10 cellular contexts compared by ENCODE assay signal in genomic region chr10:80382989-80383388, GRCh38. TPM values are rescaled to one million over a fixed set of nuclear protein-coding genes. Genes with fewer than 3 reads are reported as not detected.
DNase-seq lines count a peak whose midpoint lies in the region; ATAC-seq and TF ChIP-seq lines count a peak whose summit lies in the region.
"Had no signal": no experiment of that assay in that cellular context is flagged by ENCODE, and none has a peak within 500 bp of the region (broad histone marks: within the 10 kb centered on the region; RNA-seq: fewer than 3 reads in every experiment).

No MANE protein-coding gene starts in this region.

- TF ChIP-seq POLR2A in esophagus squamous epithelium (IDR thresholded peaks at IDR 0.05): no peak

- no peak overlapping the region for H3K4me3 ChIP-seq in esophagus squamous epithelium

- H3K27me3 Mint-ChIP-seq in activated CD8-positive, alpha-beta T cell treated with anti-CD3 and anti-CD28 coated beads for 36 hours: no peaks in the 10 kb centered on the region
- H3K27me3 Mint-ChIP-seq in osteocyte (ENCODE audit: unreplicated experiment): peaks cover 23% of the 10 kb centered on the region

- DNase-seq in NCI-H1417 (lab: John Stamatoyannopoulos, UW) (peak in 2 of 3 experiments; percentile 0 to 31), NCI-H1417 treated with DMSO at 0.1 percent for 48 hours (lab: John Stamatoyannopoulos, UW) (no peak), NCI-H146 treated with DMSO at 0.1 percent for 48 hours (lab: John Stamatoyannopoulos, UW; ENCODE audit: unreplicated experiment) (peak; percentile 28), esophagus squamous epithelium (lab: John Stamatoyannopoulos, UW) (no peak), osteocyte (ENCODE audit: extremely low spot score, unreplicated experiment) (no peak), putamen (ENCODE audit: low spot score) (no peak)
- DNase-seq in activated CD8-positive, alpha-beta T cell treated with anti-CD3 and anti-CD28 coated beads for 36 hours: peak; percentile 73

- peak; percentile 74 for TF ChIP-seq CTCF in activated CD8-positive, alpha-beta T cell treated with anti-CD3 and anti-CD28 coated beads for 36 hours (IDR thresholded peaks at IDR 0.05)
- peak in 5 of 6 experiments; percentile 44 to 73 (median 60) for TF ChIP-seq CTCF in esophagus squamous epithelium (IDR thresholded peaks at IDR 0.05)
- TF ChIP-seq CTCF in osteocyte (IDR thresholded peaks at IDR 0.05): peak; percentile 87

- peak; percentile 80 for ATAC-seq in GM21717 (IDR thresholded peaks at IDR 0.05; ENCODE audit: unreplicated experiment)
- ATAC-seq in activated CD8-positive, alpha-beta T cell treated with anti-CD3 and anti-CD28 coated beads for 36 hours: peak; percentile 64

- no peaks in the 10 kb centered on the region for H3K9me3 Mint-ChIP-seq in activated CD8-positive, alpha-beta T cell treated with anti-CD3 and anti-CD28 coated beads for 36 hours
- H3K9me3 Mint-ChIP-seq in osteocyte (ENCODE audit: unreplicated experiment): no peaks in the 10 kb centered on the region
- H3K9me3 Mint-ChIP-seq: central memory CD8-positive, alpha-beta T cell had no signal

- POLR2A ChIA-PET in activated CD8-positive, alpha-beta T cell treated with anti-CD3 and anti-CD28 coated beads for 36 hours (lab: Charles Lee): interaction anchor here (1.2 kb wide), 1 partner anchor 32 kb away, joined by 3 read pairs; no protein-coding TSS in a partner anchor

- H3K27ac ChIP-seq in esophagus squamous epithelium: no peak overlapping the region

- H3K36me3 Mint-ChIP-seq in activated CD8-positive, alpha-beta T cell treated with anti-CD3 and anti-CD28 coated beads for 36 hours (ENCODE audit: low read depth): no peaks in the 10 kb centered on the region
- H3K36me3 Mint-ChIP-seq in osteocyte (ENCODE audit: unreplicated experiment): no peaks in the 10 kb centered on the region

- H3K36me3 ChIP-seq in esophagus squamous epithelium: no peaks in the 10 kb centered on the region

- H3K27ac Mint-ChIP-seq in activated CD8-positive, alpha-beta T cell treated with anti-CD3 and anti-CD28 coated beads for 36 hours: peak overlapping the region; percentile 37
- H3K27ac Mint-ChIP-seq in osteocyte (ENCODE audit: unreplicated experiment): no peak overlapping the region

- intact Hi-C loops in activated CD8-positive, alpha-beta T cell treated with anti-CD3 and anti-CD28 coated beads for 36 hours (cut with micrococcal nuclease): loop anchor here (1.0 to 10.0 kb wide), 3 partner anchors 60 to 222 kb away; no protein-coding TSS in a partner anchor
- intact Hi-C loops in esophagus squamous epithelium (cut with DNase I): loop anchor here (10.0 kb wide), 1 partner anchor 122 kb away; no protein-coding TSS in a partner anchor

- H3K9me3 ChIP-seq in esophagus squamous epithelium: no peaks in the 10 kb centered on the region

- CTCF ChIA-PET in activated CD8-positive, alpha-beta T cell treated with anti-CD3 and anti-CD28 coated beads for 36 hours (lab: Charles Lee): interaction anchor here (0.6 to 4.8 kb wide), 19 partner anchors 13 to 542 kb away, joined by 3 to 61 read pairs (median 4); no protein-coding TSS in a partner anchor

- H3K4me3 Mint-ChIP-seq in activated CD8-positive, alpha-beta T cell treated with anti-CD3 and anti-CD28 coated beads for 36 hours: no peak overlapping the region
- H3K4me3 Mint-ChIP-seq in osteocyte (ENCODE audit: unreplicated experiment): no peak overlapping the region
- H3K4me3 Mint-ChIP-seq: central memory CD8-positive, alpha-beta T cell had no signal

- WGBS in esophagus squamous epithelium, 2 donors: 9 to 11% methylated on average over 4 of the region's 4 CpGs

- H3K4me1 Mint-ChIP-seq in activated CD8-positive, alpha-beta T cell treated with anti-CD3 and anti-CD28 coated beads for 36 hours (ENCODE audit: low read depth): peaks cover 14% of the 10 kb centered on the region
- H3K4me1 Mint-ChIP-seq in osteocyte (ENCODE audit: unreplicated experiment): peaks cover 7% of the 10 kb centered on the region

- H3K4me1 ChIP-seq in esophagus squamous epithelium: peaks cover 0 to 16% (median 0%) of the 10 kb centered on the region in 3 donors

- no peaks in the 10 kb centered on the region for H3K27me3 ChIP-seq in esophagus squamous epithelium

RNA-seq across cellular contexts. Expression of gene PRXL2A, which starts 25.4 kb away (rescaled TPM):
- 10 to 100 TPM; 21.0 to 22.7 TPM for total RNA-seq in activated CD8-positive, alpha-beta T cell treated with anti-CD3 and anti-CD28 coated beads for 36 hours
- total RNA-seq in esophagus squamous epithelium (100 to 1,000 TPM in 2 of 4 donors, 10 to 100 TPM in 2; 68.0 to 185 (median 103) TPM), osteocyte (56.8 and 59.2 TPM in 2 replicates)

RNA-seq across cellular contexts. Expression of gene DYDC2, which starts 26.4 kb away (rescaled TPM):
- under 1 TPM in 1 of 2 experiments, not detected in 1; 0.70 TPM for total RNA-seq in activated CD8-positive, alpha-beta T cell treated with anti-CD3 and anti-CD28 coated beads for 36 hours
- total RNA-seq in esophagus squamous epithelium (under 1 TPM in 1 of 4 donors, not detected in 3; 0.15 TPM), osteocyte (not detected in 2 replicates)
- total RNA-seq: subcutaneous adipose tissue had no signal

RNA-seq across cellular contexts. Expression of gene DYDC1, which starts 26.4 kb away (rescaled TPM):
- total RNA-seq in activated CD8-positive, alpha-beta T cell treated with anti-CD3 and anti-CD28 coated beads for 36 hours: not detected
- total RNA-seq in esophagus squamous epithelium: not detected
- total RNA-seq in osteocyte: not detected in 2 replicates
- total RNA-seq: subcutaneous adipose tissue had no signal

Comparison
In these comparisons a context has a peak if more than half of its experiments do, and no peak if none do; other contexts are left out.
1. DNase-seq: peak in NCI-H1417 (2 of 3), NCI-H146 treated with DMSO at 0.1 percent for 48 hours (single experiment) and activated CD8-positive, alpha-beta T cell treated with anti-CD3 and anti-CD28 coated beads for 36 hours (single experiment); none in NCI-H1417 treated with DMSO at 0.1 percent for 48 hours (single experiment), esophagus squamous epithelium (single experiment), osteocyte (single experiment) and putamen (single experiment).
2. Peak in every context shown above with its lines, with median percentiles within 50 percentile points of each other: CTCF ChIP-seq.